Comparison of ENCODE assay signal across 20 cellular contexts in genomic region chr15:68428431-68428940, GRCh38. TPM values are rescaled to one million over a fixed set of nuclear protein-coding genes. Genes with fewer than 3 reads are reported as not detected.
DNase-seq lines count a peak whose midpoint lies in the region; ATAC-seq and TF ChIP-seq lines count a peak whose summit lies in the region.
"Had no signal": no experiment of that assay in that cellular context is flagged by ENCODE, and none has a peak within 500 bp of the region (broad histone marks: within the 10 kb centered on the region; RNA-seq: fewer than 3 reads in every experiment).

No MANE protein-coding gene starts in this region.

- H4K20me1 ChIP-seq in osteoblast (ENCODE audit: insufficient read depth, low read length) = peaks cover 72% of the 10 kb centered on the region

- ATAC-seq in HG02973 (IDR thresholded peaks at IDR 0.05; ENCODE audit: unreplicated experiment) (no peak), gastroesophageal sphincter (no peak)
- ATAC-seq: GM12878, HepG2 had no signal

- no peaks in the 10 kb centered on the region for H3K9me3 Mint-ChIP-seq in chondrocyte (ENCODE audit: low read depth)
- H3K9me3 Mint-ChIP-seq: HFFc6 had no signal

- peak overlapping the region; percentile 95 for H3K27ac Mint-ChIP-seq in chondrocyte (ENCODE audit: unreplicated experiment)
- H3K27ac Mint-ChIP-seq: HFFc6 had no signal

- peaks cover 63% of the 10 kb centered on the region for H3K4me1 ChIP-seq in osteoblast (ENCODE audit: insufficient read depth, low read length)
- peaks cover 40% of the 10 kb centered on the region for H3K4me1 ChIP-seq in vagina
- peaks cover 0 to 21% (median 10%) of the 10 kb centered on the region in 3 donors for H3K4me1 ChIP-seq in gastroesophageal sphincter

- peak overlapping the region; percentile 97 for H3K4me3 Mint-ChIP-seq in chondrocyte (ENCODE audit: unreplicated experiment)
- H3K4me3 Mint-ChIP-seq: HFFc6 had no signal

- DNase-seq in GM13976 (ENCODE audit: low spot score) (peak; percentile 7), chondrocyte (ENCODE audit: low spot score) (no peak), osteoblast (ENCODE audit: insufficient read length, low spot score, missing footprints) (no peak), vagina (ENCODE audit: extremely low spot score in 2 of 2) (peak in 1 of 2 donors; percentile 77), hepatic stellate cell (ENCODE audit: low spot score) (no peak)
- DNase-seq: DND-41, GDM1, HFFc6, NCI-H1436, NCI-H2029 treated with DMSO at 0.1 percent for 48 hours, NCI-H2171 treated with DMSO at 0.1 percent for 48 hours, NCI-H446 treated with DMSO at 0.1 percent for 48 hours, RPMI8226 had no signal

- peak overlapping the region; percentile 34 for H3K4me3 ChIP-seq in osteoblast (ENCODE audit: insufficient read depth, low read length)
- no peak overlapping the region for H3K4me3 ChIP-seq in vagina
- H3K4me3 ChIP-seq in gastroesophageal sphincter = no peak overlapping the region
- H3K4me3 ChIP-seq: BLaER1, GM12878, SJSA1 had no signal

- TF ChIP-seq EP300 in gastroesophageal sphincter (IDR thresholded peaks at IDR 0.05) = no peak

- 82 to 100% methylated on average over 2 of the region's 2 CpGs for WGBS in gastroesophageal sphincter (ENCODE audit: low coverage in 1 of 2), 2 donors

- peaks cover 39% of the 10 kb centered on the region for H3K36me3 ChIP-seq in osteoblast (ENCODE audit: insufficient read depth, low read length)
- H3K36me3 ChIP-seq in vagina = no peaks in the 10 kb centered on the region
- no peaks in the 10 kb centered on the region for H3K36me3 ChIP-seq in gastroesophageal sphincter
- H3K36me3 ChIP-seq: BLaER1, SJSA1 had no signal

- peak overlapping the region; percentile 49 for H3K27ac ChIP-seq in osteoblast (ENCODE audit: low read depth, low read length)
- H3K27ac ChIP-seq in vagina = peak overlapping the region; percentile 14
- H3K27ac ChIP-seq in gastroesophageal sphincter = no peak overlapping the region
- H3K27ac ChIP-seq: BLaER1, KMS-11, SJSA1 had no signal

- H2AFZ ChIP-seq in osteoblast (ENCODE audit: low read length) = no peak overlapping the region

- H3K36me3 Mint-ChIP-seq in chondrocyte (ENCODE audit: low read depth) = peaks cover 41% of the 10 kb centered on the region

- no peak for TF ChIP-seq POLR2A in vagina (IDR thresholded peaks at IDR 0.05)
- TF ChIP-seq POLR2A in gastroesophageal sphincter (IDR thresholded peaks at IDR 0.05) = no peak

- no peaks in the 10 kb centered on the region for H3K9me3 ChIP-seq in osteoblast (ENCODE audit: low read depth, low read length)
- H3K9me3 ChIP-seq in vagina = no peaks in the 10 kb centered on the region
- no peaks in the 10 kb centered on the region for H3K9me3 ChIP-seq in gastroesophageal sphincter
- H3K9me3 ChIP-seq: BLaER1, SJSA1 had no signal

- peaks cover 84% of the 10 kb centered on the region for H3K79me2 ChIP-seq in osteoblast (ENCODE audit: insufficient read depth, low read length)

- TF ChIP-seq CTCF in GM13976 (IDR thresholded peaks at IDR 0.05; ENCODE audit: borderline replicate concordance, control extremely low read depth, extremely low read depth, insufficient read depth, missing control alignments) (no peak), chondrocyte (IDR thresholded peaks at IDR 0.05) (no peak), osteoblast (IDR thresholded peaks at IDR 0.05; ENCODE audit: extremely low read depth, low read depth, low read length) (no peak), vagina (IDR thresholded peaks at IDR 0.05) (no peak), gastroesophageal sphincter (IDR thresholded peaks at IDR 0.05) (no peak)

- intact Hi-C loops in vagina (cut with DNase I) = no loop called here

- H3K27me3 Mint-ChIP-seq in chondrocyte (ENCODE audit: low read depth) = no peaks in the 10 kb centered on the region

- H3K4me1 Mint-ChIP-seq in chondrocyte (ENCODE audit: low read depth) = peaks cover 78% of the 10 kb centered on the region

- H3K27me3 ChIP-seq in osteoblast (ENCODE audit: insufficient read depth, low read length) (peaks cover 6% of the 10 kb centered on the region), vagina (no peaks in the 10 kb centered on the region), gastroesophageal sphincter (peaks cover 47% of the 10 kb centered on the region)

- peak overlapping the region; percentile 94 for H3K4me2 ChIP-seq in osteoblast (ENCODE audit: insufficient read depth, low read length)
- H3K4me2 ChIP-seq: BLaER1, KMS-11 had no signal

- in situ Hi-C loops in GM13976 (cut with MboI; ENCODE audit: low sequenced_read_pairs, unreplicated experiment) = no loop called here

RNA-seq across cellular contexts. Expression of gene ITGA11, which starts 3.5 kb away (rescaled TPM):
- total RNA-seq in chondrocyte (965 to 1,105 TPM (median 1,092 TPM) in 3 replicates), osteoblast (567 and 697 TPM in 2 replicates), vagina (15.5 TPM), gastroesophageal sphincter (1 to 10 TPM; 3.8 to 9.5 (median 6.7) TPM)
- total RNA-seq: HepG2 had no signal

Comparison
In these comparisons a context has a peak if more than half of its experiments do, and no peak if none do; other contexts are left out.
1. H3K27ac ChIP-seq: peak in osteoblast (single experiment) and vagina (single experiment); none in gastroesophageal sphincter (0 of 4).
2. RNA of gene ITGA11, which starts 3.5 kb away (total RNA-seq): 965 to 1,105 TPM in chondrocyte and 567 to 697 TPM in osteoblast; 15.5 TPM in vagina (single experiment) and 3.8 to 9.5 TPM in gastroesophageal sphincter; every median in the first group is over 10 times any median in the second.